Comparison of ENCODE assay signal across 21 cellular contexts in genomic region chr11:59011672-59012071, GRCh38.
A peak's percentile ranks its signal among the peaks of the same experiment; 100 is the strongest.
DNase-seq lines count a peak whose midpoint lies in the region; ATAC-seq and TF ChIP-seq lines count a peak whose summit lies in the region.
"Had no signal": no experiment of that assay in that cellular context is flagged by ENCODE, and none has a peak within 500 bp of the region (broad histone marks: within the 10 kb centered on the region; RNA-seq: fewer than 3 reads in every experiment).

No MANE protein-coding gene starts in this region.

- H3K9me3 Mint-ChIP-seq in nephron: peaks cover 12% of the 10 kb centered on the region
- H3K9me3 Mint-ChIP-seq: activated T-helper 17 cell treated with anti-CD3 and anti-CD28 coated beads, Interleukin-2, amount 50 U/mL, for 72 hours; stimulated activated naive CD8-positive, alpha-beta T cell treated with anti-CD3 and anti-CD28 coated beads, Interleukin-15, amount 100 ng/mL, for 72 hours had no signal

- TF ChIP-seq CTCF in MM.1S (IDR thresholded peaks at IDR 0.05; ENCODE audit: low read length) (peak; percentile 18; the same call in 1 of the 2 replicates), choroid plexus epithelial cell (conservative IDR thresholded peaks at IDR 0.05; ENCODE audit: low read depth, low read length) (no peak), nephron (IDR thresholded peaks at IDR 0.05; ENCODE audit: unreplicated experiment in 3 of 3) (no peak)

- H3K79me2 ChIP-seq in MM.1S (ENCODE audit: low read length): no peaks in the 10 kb centered on the region

- no peaks in the 10 kb centered on the region for H3K9me3 ChIP-seq in MM.1S (replicated peaks; ENCODE audit: insufficient read depth, low read length)
- H3K9me3 ChIP-seq: HAP-1, heart left ventricle, right lobe of liver had no signal

- H3K4me3 ChIP-seq in MM.1S (ENCODE audit: low read length) (peak overlapping the region; percentile 34), choroid plexus epithelial cell (ENCODE audit: low read depth, low read length) (no peak overlapping the region)
- H3K4me3 ChIP-seq: cardiac muscle cell, HAP-1, heart left ventricle, right lobe of liver had no signal

- peak overlapping the region; percentile 69 for H2AFZ ChIP-seq in MM.1S (ENCODE audit: low read length)

- no peak for ATAC-seq in HG03442 (IDR thresholded peaks at IDR 0.05; ENCODE audit: unreplicated experiment)
- ATAC-seq: activated T-helper 17 cell treated with anti-CD3 and anti-CD28 coated beads, Interleukin-2, amount 50 U/mL, for 72 hours; heart left ventricle; stimulated activated naive CD8-positive, alpha-beta T cell treated with anti-CD3 and anti-CD28 coated beads, Interleukin-15, amount 100 ng/mL, for 72 hours had no signal

- H3K27me3 Mint-ChIP-seq in nephron (ENCODE audit: low read depth): no peaks in the 10 kb centered on the region
- H3K27me3 Mint-ChIP-seq: stimulated activated naive CD8-positive, alpha-beta T cell treated with anti-CD3 and anti-CD28 coated beads, Interleukin-15, amount 100 ng/mL, for 72 hours had no signal

- DNase-seq in DMS153 (lab: John Stamatoyannopoulos, UW) (peak; percentile 23), DMS153 treated with DMSO at 0.1 percent for 48 hours (lab: John Stamatoyannopoulos, UW; ENCODE audit: unreplicated experiment) (no peak), MM.1S (peak; percentile 40), choroid plexus epithelial cell (ENCODE audit: low read depth) (peak; percentile 1), mesenteric fat pad (ENCODE audit: low spot score) (no peak), NCI-H526 (lab: John Stamatoyannopoulos, UW) (no peak)
- DNase-seq: 8988T; C1 segment of cervical spinal cord; DMS79; effector memory CD4-positive, alpha-beta T cell; heart left ventricle; NCI-H1694 treated with DMSO at 0.1 percent for 48 hours; NCI-H526 treated with DMSO at 0.1 percent for 48 hours; stimulated activated naive CD8-positive, alpha-beta T cell treated with anti-CD3 and anti-CD28 coated beads, Interleukin-15, amount 100 ng/mL, for 72 hours had no signal

- peak overlapping the region; percentile 95 for H3K27ac ChIP-seq in MM.1S (ENCODE audit: low read length)
- H3K27ac ChIP-seq: cardiac muscle cell, heart left ventricle, RWPE1 had no signal

- no peaks in the 10 kb centered on the region for H3K9me2 ChIP-seq in MM.1S (replicated peaks; ENCODE audit: insufficient read depth, low read length)

- H3K4me2 ChIP-seq in MM.1S (ENCODE audit: low read depth, low read length): peak overlapping the region; percentile 74

- H3K4me1 ChIP-seq in MM.1S (ENCODE audit: low read length): peaks cover 52% of the 10 kb centered on the region
- H3K4me1 ChIP-seq: HAP-1 had no signal

- no peaks in the 10 kb centered on the region for H3K36me3 Mint-ChIP-seq in nephron (ENCODE audit: low read depth)

- H3F3A ChIP-seq in MM.1S (ENCODE audit: insufficient read depth, low read length): peaks cover 39% of the 10 kb centered on the region

- H4K20me1 ChIP-seq in MM.1S (ENCODE audit: insufficient read depth, low read length): no peaks in the 10 kb centered on the region

- no peaks in the 10 kb centered on the region for H3K36me3 ChIP-seq in MM.1S (replicated peaks; ENCODE audit: insufficient read depth, low read length)
- H3K36me3 ChIP-seq: cardiac muscle cell, HAP-1, heart left ventricle, right lobe of liver had no signal

- no peaks in the 10 kb centered on the region for H3K4me1 Mint-ChIP-seq in nephron
- H3K4me1 Mint-ChIP-seq: activated T-helper 17 cell treated with anti-CD3 and anti-CD28 coated beads, Interleukin-2, amount 50 U/mL, for 72 hours; stimulated activated naive CD8-positive, alpha-beta T cell treated with anti-CD3 and anti-CD28 coated beads, Interleukin-15, amount 100 ng/mL, for 72 hours had no signal

- peak overlapping the region; percentile 51 for H3K9ac ChIP-seq in MM.1S (ENCODE audit: low read length)

- peak overlapping the region in 2 of 3 experiments; percentile 13 to 63 for H3K27ac Mint-ChIP-seq in nephron
- H3K27ac Mint-ChIP-seq: activated T-helper 17 cell treated with anti-CD3 and anti-CD28 coated beads, Interleukin-2, amount 50 U/mL, for 72 hours; stimulated activated naive CD8-positive, alpha-beta T cell treated with anti-CD3 and anti-CD28 coated beads, Interleukin-15, amount 100 ng/mL, for 72 hours had no signal

- no peaks in the 10 kb centered on the region for H3K27me3 ChIP-seq in MM.1S (replicated peaks; ENCODE audit: insufficient read depth, low read length)
- H3K27me3 ChIP-seq: cardiac muscle cell, heart left ventricle, right lobe of liver had no signal

- H3K4me3 Mint-ChIP-seq in nephron: no peak overlapping the region
- H3K4me3 Mint-ChIP-seq: activated T-helper 17 cell treated with anti-CD3 and anti-CD28 coated beads, Interleukin-2, amount 50 U/mL, for 72 hours; stimulated activated naive CD8-positive, alpha-beta T cell treated with anti-CD3 and anti-CD28 coated beads, Interleukin-15, amount 100 ng/mL, for 72 hours had no signal

Comparison
In these comparisons a context has a peak if more than half of its experiments do, and no peak if none do; other contexts are left out.
1. DNase-seq: peak in DMS153 (single experiment), MM.1S (single experiment) and choroid plexus epithelial cell (single experiment); none in DMS153 treated with DMSO at 0.1 percent for 48 hours (single experiment), mesenteric fat pad (single experiment) and NCI-H526 (0 of 2).